In the genomic region with DNA sequence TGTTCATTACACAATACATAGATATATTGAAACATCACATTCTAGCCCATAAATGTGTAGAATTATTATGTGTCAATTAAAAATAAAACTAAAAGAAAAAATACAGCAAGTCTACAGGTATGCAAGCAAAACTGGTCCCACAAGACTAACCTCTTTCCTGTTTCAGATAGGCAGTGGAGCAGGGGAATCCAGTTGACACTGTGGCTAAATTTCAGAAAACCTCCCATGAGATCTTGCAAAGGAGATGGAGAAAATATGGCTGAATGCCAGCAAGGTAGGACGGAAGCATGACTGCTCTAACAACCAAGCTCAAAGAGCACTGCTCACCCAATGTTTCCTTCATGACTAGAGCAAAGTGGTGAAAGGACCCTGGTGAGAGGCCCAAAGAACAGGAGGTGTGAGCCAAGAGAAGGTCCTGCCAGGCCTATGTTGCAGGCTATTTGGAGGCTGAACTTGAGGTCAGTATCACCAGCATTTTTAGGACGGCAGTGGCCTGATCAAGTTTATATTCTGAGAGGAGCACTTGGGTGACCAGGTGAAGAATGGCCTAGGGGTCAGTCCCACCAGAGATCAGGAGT, we compare ENCODE assay signal across 19 cellular contexts. TPM values are rescaled to one million over a fixed set of nuclear protein-coding genes. Genes with fewer than 3 reads are reported as not detected.
DNase-seq lines count a peak whose midpoint lies in the region; ATAC-seq, FAIRE-seq and TF ChIP-seq lines count a peak whose summit lies in the region.
"Had no signal": no experiment of that assay in that cellular context is flagged by ENCODE, and none has a peak within 500 bp of the region (broad histone marks: within the 10 kb centered on the region; RNA-seq: fewer than 3 reads in every experiment).

No MANE protein-coding gene starts in this region.

- 95% methylated on average over 2 of the region's 2 CpGs; no CpG with 5 or more reads in 1 of the 2 experiments for WGBS in H1 (ENCODE audit: extremely low coverage in 1 of 2, insufficient coverage in 1 of 2, insufficient read length in 1 of 2, insufficient replicate concordance in 2 of 2, low coverage in 1 of 2, low lambda C conversion rate in 2 of 2, missing lambda C conversion rate in 1 of 2), 2 experiments
- WGBS in hepatocyte (ENCODE audit: low lambda C conversion rate, missing lambda C conversion rate) = 90% methylated on average over 2 of the region's 2 CpGs
- WGBS in tibial nerve, 2 donors = 68 to 74% methylated on average over 2 of the region's 2 CpGs

- TF ChIP-seq CTCF in H1 (IDR thresholded peaks at IDR 0.05; ENCODE audit: control extremely low read depth in 1 of 3, insufficient read depth in 1 of 3, low read depth in 1 of 3, low read length in 3 of 3) (no peak), hepatocyte (IDR thresholded peaks at IDR 0.05; ENCODE audit: poor library complexity) (no peak), tibial nerve (IDR thresholded peaks at IDR 0.05) (no peak)

- H4K5ac ChIP-seq in H1 (ENCODE audit: insufficient read length, low read depth, low read length) = no peak overlapping the region

- POLR2A ChIA-PET in H1 (lab: Charles Lee; ENCODE audit: partially characterized antibody) = no interaction called here

- CTCF ChIA-PET in H1 (lab: Charles Lee; ENCODE audit: partially characterized antibody) = interaction anchor here (2.3 kb wide), 1 partner anchor 28 kb away, joined by 7 read pairs; no protein-coding TSS in a partner anchor

- H3K4me2 ChIP-seq in H1 (ENCODE audit: insufficient read depth in 1 of 2, low read depth in 2 of 2, low read length in 2 of 2) = no peak overlapping the region
- H3K4me2 ChIP-seq in hepatocyte = no peak overlapping the region

- no peak overlapping the region for H2BK120ac ChIP-seq in H1 (replicated peaks; ENCODE audit: low read depth, low read length)

- H4K91ac ChIP-seq in H1 (replicated peaks; ENCODE audit: insufficient read length, low read length) = no peak overlapping the region

- no peak overlapping the region; the same call in 1 of the 2 replicates for H2AK5ac ChIP-seq in H1 (ENCODE audit: low read depth, low read length)

- TF ChIP-seq POLR2A in H1 (IDR thresholded peaks at IDR 0.05; ENCODE audit: control extremely low read depth in 1 of 2, low read depth in 2 of 2, low read length in 2 of 2) (no peak), tibial nerve (IDR thresholded peaks at IDR 0.05) (no peak)

- FAIRE-seq in H1 (lab: Jason Lieb, UNC) = no peak

- no peak for ATAC-seq in GM19467 (IDR thresholded peaks at IDR 0.05; ENCODE audit: unreplicated experiment)
- ATAC-seq: natural killer cell treated with Interleukin-12 subunit alpha and Interleukin-12 subunit beta and Interleukin-15 and Interleukin-18, amount 100 ng/mL, for 72 hours; T-cell had no signal

- no peak overlapping the region for H3K23ac ChIP-seq in H1 (ENCODE audit: insufficient read length)

- H3K79me2 ChIP-seq in H1 (ENCODE audit: control insufficient read depth in 1 of 2, insufficient read depth in 2 of 2, low read length in 2 of 2) (no peaks in the 10 kb centered on the region), hepatocyte (no peaks in the 10 kb centered on the region)

- no peak overlapping the region for H2BK15ac ChIP-seq in H1 (ENCODE audit: low read length)

- no peak overlapping the region for H3K14ac ChIP-seq in H1 (ENCODE audit: insufficient read length)

- no peak overlapping the region for H3K18ac ChIP-seq in H1 (ENCODE audit: extremely low read depth, low read length)

- H3K4me3 ChIP-seq in H1 (ENCODE audit: extremely low read depth in 1 of 4, insufficient read depth in 2 of 4, low read depth in 3 of 4, low read length in 4 of 4) (no peak overlapping the region), hepatocyte (no peak overlapping the region), tibial nerve (no peak overlapping the region)
- H3K4me3 ChIP-seq: smooth muscle cell had no signal

- no peak overlapping the region for H3K56ac ChIP-seq in H1 (replicated peaks; ENCODE audit: insufficient read length, low read depth, low read length)

- no peaks in the 10 kb centered on the region for H3K79me1 ChIP-seq in H1 (ENCODE audit: low read depth, low read length)

- no peaks in the 10 kb centered on the region for H3K36me3 ChIP-seq in H1 (ENCODE audit: control insufficient read depth in 2 of 4, insufficient read depth in 4 of 4, low read length in 3 of 4)
- no peaks in the 10 kb centered on the region for H3K36me3 ChIP-seq in hepatocyte (replicated peaks; ENCODE audit: insufficient read depth, low read depth)
- H3K36me3 ChIP-seq in tibial nerve = peaks cover 0 to under 1% (median 0%) of the 10 kb centered on the region in 3 donors

- TF ChIP-seq RAD21 in H1 (IDR thresholded peaks at IDR 0.05 in 1 of 2, conservative IDR thresholded peaks at IDR 0.05 in 1 of 2; ENCODE audit: low read depth in 2 of 2, low read length in 2 of 2) = no peak

- no peaks in the 10 kb centered on the region for H3K9me2 ChIP-seq in hepatocyte (replicated peaks; ENCODE audit: insufficient read depth)

- TF ChIP-seq EP300 in H1 (IDR thresholded peaks at IDR 0.05; ENCODE audit: borderline replicate concordance in 1 of 2, low read depth in 2 of 2, low read length in 2 of 2) (no peak), tibial nerve (IDR thresholded peaks at IDR 0.05) (no peak)

- 0 out of 2 replicates have a peak overlapping the region, but pooled peaks have one; percentile 10 for H2BK12ac ChIP-seq in H1 (ENCODE audit: low read depth, low read length)

- H3K9ac ChIP-seq in H1 (replicated peaks in 1 of 4; ENCODE audit: extremely low read depth in 1 of 4, low read depth in 3 of 4, low read length in 3 of 4) = no peak overlapping the region

- H3K9me3 ChIP-seq in H1 (ENCODE audit: insufficient read depth in 2 of 2, low read depth in 1 of 2, low read length in 1 of 2) (0 out of 4 replicates have a peak, but pooled peaks cover 0 to under 1% of the 10 kb centered on the region in 2 experiments), hepatocyte (ENCODE audit: low read depth) (no peaks in the 10 kb centered on the region), tibial nerve (peaks cover 0 to 2% (median 0%) of the 10 kb centered on the region in 4 donors)

- no peak overlapping the region for H2BK5ac ChIP-seq in H1 (ENCODE audit: low read depth, low read length)

- H4K20me1 ChIP-seq in H1 (replicated peaks in 1 of 2; ENCODE audit: control insufficient read depth in 1 of 2, insufficient read depth in 2 of 2, low read length in 2 of 2) (no peaks in the 10 kb centered on the region), hepatocyte (ENCODE audit: insufficient read depth, poor library complexity, severe bottlenecking) (no peaks in the 10 kb centered on the region)

- no peak overlapping the region for H2AFZ ChIP-seq in H1 (ENCODE audit: low read length)
- H2AFZ ChIP-seq in hepatocyte = no peak overlapping the region

- no peak overlapping the region for H4K8ac ChIP-seq in H1 (ENCODE audit: extremely low read depth, insufficient read depth, low read length)

- no peak overlapping the region for H3K4ac ChIP-seq in H1 (replicated peaks; ENCODE audit: insufficient read length, low read depth, low read length)

- no peaks in the 10 kb centered on the region for H3K23me2 ChIP-seq in H1 (ENCODE audit: low read depth, low read length)

- no peak overlapping the region; the same call in 1 of the 2 replicates for H2BK20ac ChIP-seq in H1 (ENCODE audit: low read length)

- H3K4me1 ChIP-seq in H1 (replicated peaks in 1 of 4; ENCODE audit: control insufficient read depth in 3 of 4, insufficient read depth in 4 of 4, low read length in 3 of 4) (peaks cover 4 to 11% (median 6%) of the 10 kb centered on the region in 4 experiments; a peak in 5 of 7 replicates), hepatocyte (ENCODE audit: insufficient read depth) (peaks cover 9% of the 10 kb centered on the region), tibial nerve (peaks cover 0 to 41% (median 20%) of the 10 kb centered on the region in 4 donors)

- DNase-seq in NCI-H69 (lab: John Stamatoyannopoulos, UW) = peak; percentile 15
- DNase-seq in H1 (ENCODE audit: low read depth in 1 of 2, low spot score in 2 of 2) = no peak
- DNase-seq in hepatocyte (ENCODE audit: low spot score) = peak; percentile 23
- DNase-seq in tibial nerve (ENCODE audit: low spot score in 2 of 2) = no peak
- no peak for DNase-seq in iPS-NIHi11 (ENCODE audit: low spot score)
- DNase-seq in T-helper 9 cell = no peak
- DNase-seq: activated CD4-positive, alpha-beta T cell treated with anti-CD3 and anti-CD28 coated beads, Interleukin-2, amount 10 ng/mL, durations not matched to agents 7 days and 5 days; activated CD8-positive, alpha-beta memory T cell treated with anti-CD3 and anti-CD28 coated beads, Interleukin-2, amount 50 U/mL, for 4 hours; activated effector memory CD4-positive, alpha-beta T cell treated with Interleukin-2 at 50 U/mL for 16 hours; CD8-positive, alpha-beta memory T cell; head of caudate nucleus; Kasumi-1; NCI-H1092 treated with DMSO at 0.1 percent for 48 hours; SHP77 treated with DMSO at 0.1 percent for 48 hours; stimulated activated CD4-positive, alpha-beta T cell treated with anti-CD3 and anti-CD28 coated beads, Interleukin-4, amount 100 ng/mL, for 24 hours; T-cell had no signal

- H3K27me3 ChIP-seq in H1 (replicated peaks in 1 of 4; ENCODE audit: control insufficient read depth in 3 of 4, extremely low read depth in 1 of 4, insufficient read depth in 3 of 4, low read length in 3 of 4) (no peaks in the 10 kb centered on the region), hepatocyte (no peaks in the 10 kb centered on the region), tibial nerve (no peaks in the 10 kb centered on the region)

- H3K27ac ChIP-seq in H1 (ENCODE audit: low read depth, low read length) (no peak overlapping the region), hepatocyte (no peak overlapping the region), tibial nerve (peak overlapping the region in 3 of 4 donors; percentile 38 to 88 (median 72))

TF ChIP-seq in H1, 55 proteins besides CTCF, POLR2A, EP300 and RAD21 (continues in another document):
- no peak for TF ChIP-seq CHD2 (IDR thresholded peaks at IDR 0.05; ENCODE audit: low read length)
- TF ChIP-seq SIRT6 (IDR thresholded peaks at IDR 0.05; ENCODE audit: low read length) = no peak
- no peak for TF ChIP-seq TAF7 (optimal IDR thresholded peaks at IDR 0.05; ENCODE audit: borderline replicate concordance, low read depth, low read length)
- no peak for TF ChIP-seq SP2 (IDR thresholded peaks at IDR 0.05; ENCODE audit: low read length)
- no peak for TF ChIP-seq SP1 (IDR thresholded peaks at IDR 0.05; ENCODE audit: low read depth, low read length)

RNA-seq across cellular contexts. Expression of a gene that starts 1.1 kb away (rescaled TPM):
- total RNA-seq in H1 (2021; fragmentation: NEBNext Ultra II Directional; extraction: Animal tissue kit (Norgen Biotek cat#: 25700)) = 0.77 and 0.80 TPM in 2 replicates
- polyA plus RNA-seq in H1 (2011; rRNA removed) = 0.11 and 0.27 TPM in 2 replicates
- 0.10 TPM for polyA plus RNA-seq in H1 (2011; cell fraction: cytosol; rRNA removed)
- polyA plus RNA-seq in H1 (2011; cell fraction: nucleus; rRNA removed) = 0.10 TPM
- 0.04 to 0.39 TPM (median 0.14 TPM) in 4 replicates for polyA plus RNA-seq in H1 (2012, experiment 1 of 2)
- 0.10 TPM for polyA plus RNA-seq in H1 (2012, experiment 2 of 2)
- 0.28 TPM for polyA plus RNA-seq in H1 (2013, experiment 1 of 2)
- polyA plus RNA-seq in H1 (2013, experiment 2 of 2) = 0.24 TPM
- 0.16 and 0.49 TPM in 2 replicates for polyA minus RNA-seq in H1 (2011; rRNA and poly(A)+ RNA removed)
- not detected for polyA minus RNA-seq in H1 (2011; cell fraction: cytosol; rRNA and poly(A)+ RNA removed)
- 0.40 TPM for polyA minus RNA-seq in H1 (2011; cell fraction: nucleus; rRNA and poly(A)+ RNA removed)
- total RNA-seq in hepatocyte = 3.5 and 3.8 TPM in 2 replicates
- polyA plus RNA-seq in hepatocyte = 1.3 and 2.2 TPM in 2 replicates
- 10 to 100 TPM; 37.2 to 92.1 (median 83.9) TPM for total RNA-seq in tibial nerve
- total RNA-seq: activated CD4-positive, alpha-beta T cell treated with anti-CD3 and anti-CD28 coated beads, Interleukin-2, amount 10 ng/mL, durations not matched to agents 7 days and 5 days; CD8-positive, alpha-beta memory T cell; natural killer cell treated with Interleukin-12 subunit alpha and Interleukin-12 subunit beta and Interleukin-15 and Interleukin-18, amount 100 ng/mL, for 72 hours; T-cell had no signal
- polyA plus RNA-seq: CD8-positive, alpha-beta memory T cell had no signal

Comparison
In these comparisons a context has a peak if more than half of its experiments do, and no peak if none do; other contexts are left out.
1. DNase-seq: peak in NCI-H69 (single experiment) and hepatocyte (single experiment); none in H1 (0 of 2), tibial nerve (0 of 2), iPS-NIHi11 (single experiment) and T-helper 9 cell (single experiment).
2. H3K27ac ChIP-seq: peak in tibial nerve (3 of 4); none in H1 (single experiment) and hepatocyte (single experiment).